Comparison of ENCODE assay signal across 35 cellular contexts in genomic region chr1:11130406-11130805, GRCh38. TPM values are rescaled to one million over a fixed set of nuclear protein-coding genes. Genes with fewer than 3 reads are reported as not detected.
"Had no signal": no experiment of that assay in that cellular context is flagged by ENCODE, and none has a peak within 500 bp of the region (broad histone marks: within the 10 kb centered on the region; RNA-seq: fewer than 3 reads in every experiment).

No MANE protein-coding gene starts in this region.

- ATAC-seq: activated CD4-positive, CD25-positive, alpha-beta regulatory T cell treated with anti-CD3 and anti-CD28 coated beads, Interleukin-2, amount 50 U/mL, for 24 hours; activated CD8-positive, alpha-beta T cell treated with anti-CD3 and anti-CD28 coated beads for 36 hours; activated T-cell treated with anti-CD3 and anti-CD28 coated beads, Interleukin-2, amount 50 U/mL, for 4 hours; activated T-helper 17 cell treated with anti-CD3 and anti-CD28 coated beads, Interleukin-2, amount 50 U/mL, for 72 hours; foreskin keratinocyte; gastrocnemius medialis; T-cell had no signal

- H3K9me3 Mint-ChIP-seq: activated B cell treated with CpG ODN at 0.5 μM for 24 hours; activated CD8-positive, alpha-beta T cell treated with anti-CD3 and anti-CD28 coated beads for 36 hours; activated T-cell treated with anti-CD3 and anti-CD28 coated beads, Interleukin-2, amount 50 U/mL, for 4 hours; activated T-helper 17 cell treated with anti-CD3 and anti-CD28 coated beads, Interleukin-2, amount 50 U/mL, for 72 hours; central memory CD8-positive, alpha-beta T cell; dendritic cell treated with granulocyte-macrophage colony-stimulating factor and Interleukin-4, amounts not matched to agents 40 ng/mL and 50 ng/mL, for 4 days; endodermal cell; T-cell; T-helper 1 cell treated with Interleukin-12 subunit alpha and Interleukin-12 subunit beta and Interleukin-4 antibody, amounts not matched to agents 30 μg/mL and 1 μg/mL, for 36 hours; T-helper 2 cell treated with Interferon-gamma antibody and Interleukin-4, amounts not matched to agents 5 μg/mL and 100 μg/mL, for 36 hours had no signal

- H3K27ac ChIP-seq: ascending aorta, brain microvascular endothelial cell, coronary artery, esophagus muscularis mucosa, foreskin keratinocyte, WERI-Rb-1 had no signal

- H3K27ac Mint-ChIP-seq: activated B cell treated with CpG ODN at 0.5 μM for 24 hours; activated CD8-positive, alpha-beta T cell treated with anti-CD3 and anti-CD28 coated beads for 36 hours; activated naive CD8-positive, alpha-beta T cell; activated T-helper 17 cell treated with anti-CD3 and anti-CD28 coated beads, Interleukin-2, amount 50 U/mL, for 72 hours; dendritic cell treated with granulocyte-macrophage colony-stimulating factor and Interleukin-4, amounts not matched to agents 40 ng/mL and 50 ng/mL, for 4 days; endodermal cell; T-cell; T-helper 1 cell treated with Interleukin-12 subunit alpha and Interleukin-12 subunit beta and Interleukin-4 antibody, amounts not matched to agents 30 μg/mL and 1 μg/mL, for 36 hours; T-helper 2 cell treated with Interferon-gamma antibody and Interleukin-4, amounts not matched to agents 5 μg/mL and 100 μg/mL, for 36 hours had no signal

- H3K4me3 Mint-ChIP-seq: activated B cell treated with CpG ODN at 0.5 μM for 24 hours; activated CD8-positive, alpha-beta T cell treated with anti-CD3 and anti-CD28 coated beads for 36 hours; activated naive CD8-positive, alpha-beta T cell; activated T-cell treated with anti-CD3 and anti-CD28 coated beads, Interleukin-2, amount 50 U/mL, for 4 hours; activated T-helper 17 cell treated with anti-CD3 and anti-CD28 coated beads, Interleukin-2, amount 50 U/mL, for 72 hours; central memory CD8-positive, alpha-beta T cell; dendritic cell treated with granulocyte-macrophage colony-stimulating factor and Interleukin-4, amounts not matched to agents 40 ng/mL and 50 ng/mL, for 4 days; endodermal cell; T-cell; T-helper 1 cell treated with Interleukin-12 subunit alpha and Interleukin-12 subunit beta and Interleukin-4 antibody, amounts not matched to agents 30 μg/mL and 1 μg/mL, for 36 hours; T-helper 2 cell treated with Interferon-gamma antibody and Interleukin-4, amounts not matched to agents 5 μg/mL and 100 μg/mL, for 36 hours had no signal

- H3K9me3 ChIP-seq: ascending aorta, esophagus muscularis mucosa, gastrocnemius medialis, heart left ventricle had no signal

- H3K27me3 Mint-ChIP-seq: activated B cell treated with CpG ODN at 0.5 μM for 24 hours; activated CD8-positive, alpha-beta T cell treated with anti-CD3 and anti-CD28 coated beads for 36 hours; activated naive CD8-positive, alpha-beta T cell; activated T-helper 17 cell treated with anti-CD3 and anti-CD28 coated beads, Interleukin-2, amount 50 U/mL, for 72 hours; central memory CD8-positive, alpha-beta T cell; dendritic cell treated with granulocyte-macrophage colony-stimulating factor and Interleukin-4, amounts not matched to agents 40 ng/mL and 50 ng/mL, for 4 days; T-cell had no signal

- H3K4me1 Mint-ChIP-seq: activated B cell treated with CpG ODN at 0.5 μM for 24 hours; activated T-helper 17 cell treated with anti-CD3 and anti-CD28 coated beads, Interleukin-2, amount 50 U/mL, for 72 hours; central memory CD8-positive, alpha-beta T cell; endodermal cell; T-cell had no signal

- DNase-seq: activated B cell treated with CpG ODN at 0.5 μM for 24 hours; activated CD4-positive, alpha-beta T cell treated with anti-CD3 and anti-CD28 coated beads for 48 hours; activated CD4-positive, alpha-beta T cell treated with anti-CD3 and anti-CD28 coated beads, Interleukin-2, amount 50 U/mL, for 1 hour; activated CD4-positive, alpha-beta T cell treated with anti-CD3 and anti-CD28 coated beads, Interleukin-2, amount 50 U/mL, for 48 hours; activated CD8-positive, alpha-beta memory T cell treated with anti-CD3 and anti-CD28 coated beads for 24 hours; activated CD8-positive, alpha-beta T cell treated with anti-CD3 and anti-CD28 coated beads for 36 hours; activated effector memory CD4-positive, alpha-beta T cell treated with Interleukin-2 at 50 U/mL for 16 hours; activated gamma-delta T cell treated with Interleukin-2 at 50 U/mL for 16 hours; activated naive CD4-positive, alpha-beta T cell treated with anti-CD3 and anti-CD28 coated beads, Interleukin-2, amount 50 U/mL, for 16 hours; activated naive CD4-positive, alpha-beta T cell treated with Interleukin-2 at 50 U/mL for 16 hours; activated T-cell treated with anti-CD3 and anti-CD28 coated beads, Interleukin-2, amount 50 U/mL, for 4 hours; amygdala; brain microvascular endothelial cell; dorsolateral prefrontal cortex; effector memory CD4-positive, alpha-beta T cell; endodermal cell; erythroblast; foreskin keratinocyte; gastrocnemius medialis; glutamatergic neuron; heart left ventricle; SW 1271; T-cell; WERI-Rb-1 had no signal

RNA-seq across cellular contexts. Expression of gene ANGPTL7, which starts 58.7 kb away (rescaled TPM):
- total RNA-seq: activated B cell treated with CpG ODN at 0.5 μM for 24 hours; activated CD8-positive, alpha-beta T cell treated with anti-CD3 and anti-CD28 coated beads for 36 hours; activated T-cell treated with anti-CD3 and anti-CD28 coated beads, Interleukin-2, amount 50 U/mL, for 4 hours; activated T-helper 17 cell treated with anti-CD3 and anti-CD28 coated beads, Interleukin-2, amount 50 U/mL, for 72 hours; bronchial epithelial cell; endodermal cell; foreskin keratinocyte; T-cell had no signal
